ENCODE assay signal across 8 cellular contexts in the genomic region with DNA sequence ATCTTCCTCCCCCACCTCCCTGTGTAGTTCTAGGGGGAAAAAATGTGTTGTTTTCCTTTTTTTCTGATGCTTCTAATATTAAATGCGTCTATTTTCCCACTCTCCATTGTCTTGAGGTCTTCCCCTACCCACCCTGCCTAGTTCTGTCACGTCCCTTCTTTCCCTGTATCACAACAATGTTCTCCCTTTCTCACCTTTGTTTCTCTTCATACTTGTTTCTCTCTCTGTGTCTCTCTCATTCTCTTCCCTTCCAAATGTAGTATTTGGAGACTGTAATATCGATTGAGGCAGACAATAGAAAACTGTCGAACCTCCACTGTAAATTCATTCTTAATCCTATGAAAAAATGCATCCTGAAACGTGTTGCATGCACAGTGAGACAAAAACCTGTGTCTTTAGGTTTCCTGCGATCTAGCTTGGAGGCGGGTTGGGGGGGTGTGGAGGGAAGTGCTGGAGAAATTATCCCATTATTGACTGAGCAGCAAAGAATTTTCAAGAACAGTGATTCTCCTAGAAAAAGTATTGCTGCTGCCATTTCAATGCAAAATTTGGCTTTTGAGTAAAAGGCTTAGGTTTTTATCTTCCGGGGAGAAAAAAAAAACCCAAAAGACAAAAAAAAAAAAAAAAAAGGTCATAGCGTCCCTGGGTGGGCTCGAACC. TPM values are rescaled to one million over a fixed set of nuclear protein-coding genes. Genes with fewer than 3 reads are reported as not detected.
A peak's percentile ranks its signal among the peaks of the same experiment; 100 is the strongest.
DNase-seq lines count a peak whose midpoint lies in the region; ATAC-seq lines count a peak whose summit lies in the region.

No MANE protein-coding gene starts in this region.

- H3K27me3 Mint-ChIP-seq in activated naive CD4-positive, alpha-beta T cell treated with anti-CD3 and anti-CD28 coated beads for 36 hours (ENCODE audit: low read depth): peaks cover 33% of the 10 kb centered on the region

- no peak for ATAC-seq in GM21423 (IDR thresholded peaks at IDR 0.05; ENCODE audit: unreplicated experiment)

- no peak overlapping the region for H4K12ac ChIP-seq in trophoblast cell (ENCODE audit: low read depth, low read length)

- H3K27ac Mint-ChIP-seq in activated naive CD4-positive, alpha-beta T cell treated with anti-CD3 and anti-CD28 coated beads for 36 hours: peak overlapping the region; percentile 95

- CTCF ChIA-PET in activated naive CD4-positive, alpha-beta T cell treated with anti-CD3 and anti-CD28 coated beads for 36 hours (lab: Charles Lee): interaction anchor here (1.1 to 2.5 kb wide), 3 partner anchors 20 to 192 kb away, joined by 4 to 9 read pairs (median 6); a partner anchor contains a TSS

- H4K8ac ChIP-seq in trophoblast cell (ENCODE audit: low read depth, low read length): no peak overlapping the region

- no peak overlapping the region for H2BK5ac ChIP-seq in trophoblast cell (ENCODE audit: low read depth, low read length, poor library complexity)

- peaks cover 52% of the 10 kb centered on the region for H3K4me1 Mint-ChIP-seq in activated naive CD4-positive, alpha-beta T cell treated with anti-CD3 and anti-CD28 coated beads for 36 hours (ENCODE audit: low read depth)

- H4K91ac ChIP-seq in trophoblast cell (ENCODE audit: low read depth, low read length): no peak overlapping the region

- H3K79me2 ChIP-seq in trophoblast cell (ENCODE audit: control insufficient read depth, insufficient read depth, low read length, poor library complexity): peaks cover 32% of the 10 kb centered on the region

- H3K4me1 ChIP-seq in NT2/D1 (ENCODE audit: insufficient read depth, insufficient read length) (peaks cover 8% of the 10 kb centered on the region), duodenal mucosa (ENCODE audit: control insufficient read depth in 1 of 2, insufficient read depth in 2 of 2, low read length in 2 of 2) (peaks cover 46 to 59% of the 10 kb centered on the region in 2 donors), trophoblast cell (ENCODE audit: control insufficient read depth in 1 of 2, insufficient read depth in 2 of 2, low read length in 2 of 2) (peaks cover 12 to 19% of the 10 kb centered on the region in 2 experiments)

- peak overlapping the region; percentile 84 for H3K4me3 ChIP-seq in NT2/D1 (ENCODE audit: insufficient read length, low read depth)
- peak overlapping the region; percentile 83 to 99 for H3K4me3 ChIP-seq in duodenal mucosa (ENCODE audit: low read depth in 1 of 2, low read length in 2 of 2)
- no peak overlapping the region for H3K4me3 ChIP-seq in trophoblast cell (ENCODE audit: low read depth, low read length)

- H3K4ac ChIP-seq in trophoblast cell (ENCODE audit: low read depth, low read length): no peak overlapping the region

- H3K4me2 ChIP-seq in trophoblast cell (ENCODE audit: low read length): peak overlapping the region; percentile 89

- DNase-seq in activated naive CD4-positive, alpha-beta T cell treated with anti-CD3 and anti-CD28 coated beads for 36 hours: no peak
- no peak for DNase-seq in activated naive CD4-positive, alpha-beta T cell (lab: John Stamatoyannopoulos, UW)
- DNase-seq in NT2/D1 (ENCODE audit: low read depth, low spot score) (no peak), trophoblast cell (no peak), T1000 (lab: John Stamatoyannopoulos, UW) (no peak)
- DNase-seq in effector CD4-positive, alpha-beta T cell: no peak

- H3K27me3 ChIP-seq in NT2/D1 (ENCODE audit: insufficient read depth, insufficient read length): peaks cover 17% of the 10 kb centered on the region
- H3K27me3 ChIP-seq in duodenal mucosa (ENCODE audit: control insufficient read depth in 1 of 2, insufficient read depth in 2 of 2, low read length in 2 of 2): peaks cover 3 to 7% of the 10 kb centered on the region in 2 donors
- H3K27me3 ChIP-seq in trophoblast cell (ENCODE audit: insufficient read depth, low read length): no peaks in the 10 kb centered on the region

- H2AFZ ChIP-seq in trophoblast cell (ENCODE audit: insufficient read depth, low read length, poor library complexity): no peak overlapping the region

- intact Hi-C loops in activated naive CD4-positive, alpha-beta T cell treated with anti-CD3 and anti-CD28 coated beads for 36 hours (cut with micrococcal nuclease): loop anchor here (1.0 to 5.0 kb wide), 3 partner anchors 144 to 216 kb away; a partner anchor contains a TSS

- H3K9ac ChIP-seq in NT2/D1 (ENCODE audit: insufficient read length, low read depth) (peak overlapping the region; percentile 98), duodenal mucosa (ENCODE audit: low read depth in 1 of 2, low read length in 2 of 2) (peak overlapping the region in 1 of 2 donors; percentile 39), trophoblast cell (ENCODE audit: low read length) (no peak overlapping the region)

- H3K4me3 Mint-ChIP-seq in activated naive CD4-positive, alpha-beta T cell treated with anti-CD3 and anti-CD28 coated beads for 36 hours: peak overlapping the region; percentile 91

- H3K9me3 ChIP-seq in NT2/D1 (ENCODE audit: insufficient read depth, low read length) (no peaks in the 10 kb centered on the region), duodenal mucosa (ENCODE audit: control insufficient read depth in 1 of 2, low read length in 2 of 2) (no peaks in the 10 kb centered on the region), trophoblast cell (ENCODE audit: insufficient read depth, low read depth, low read length) (no peaks in the 10 kb centered on the region)

- H2AK5ac ChIP-seq in trophoblast cell (ENCODE audit: low read length): no peak overlapping the region

- no CpG with 5 or more reads among the region's 10 CpGs for WGBS in trophoblast cell (ENCODE audit: extremely low coverage, insufficient coverage, insufficient read length)

- H3K36me3 Mint-ChIP-seq in activated naive CD4-positive, alpha-beta T cell treated with anti-CD3 and anti-CD28 coated beads for 36 hours (ENCODE audit: low read depth): peaks cover 26% of the 10 kb centered on the region

- H2BK12ac ChIP-seq in trophoblast cell (ENCODE audit: low read length): no peak overlapping the region

- H3K14ac ChIP-seq in trophoblast cell (ENCODE audit: low read length): no peak overlapping the region

- no peak overlapping the region for H3K23ac ChIP-seq in trophoblast cell (ENCODE audit: low read length)

- no peak overlapping the region for H3K27ac ChIP-seq in duodenal mucosa (ENCODE audit: low read depth, low read length)
- H3K27ac ChIP-seq in trophoblast cell (ENCODE audit: low read depth, low read length): no peak overlapping the region

- no peaks in the 10 kb centered on the region for H3K9me3 Mint-ChIP-seq in activated naive CD4-positive, alpha-beta T cell treated with anti-CD3 and anti-CD28 coated beads for 36 hours

- no peak overlapping the region for H2BK120ac ChIP-seq in trophoblast cell (ENCODE audit: insufficient read depth, low read length, poor library complexity)

- no peak overlapping the region for H3K18ac ChIP-seq in trophoblast cell (ENCODE audit: low read length)

- H3K36me3 ChIP-seq in NT2/D1 (ENCODE audit: insufficient read depth, insufficient read length, low read length) (peaks cover 33% of the 10 kb centered on the region), duodenal mucosa (ENCODE audit: control insufficient read depth in 1 of 2, insufficient read depth in 2 of 2, low read length in 2 of 2) (peaks cover 7 to 17% of the 10 kb centered on the region in 2 donors), trophoblast cell (ENCODE audit: control insufficient read depth in 1 of 2, insufficient read depth in 2 of 2, low read length in 2 of 2) (peaks cover 17 to 20% of the 10 kb centered on the region in 2 experiments)

- peaks cover 30% of the 10 kb centered on the region for H3K79me1 ChIP-seq in trophoblast cell (ENCODE audit: low read length)

RNA-seq across cellular contexts. Expression of a gene that starts 1.3 kb away (rescaled TPM):
- 100 to 1,000 TPM; 368 to 369 TPM for total RNA-seq in activated naive CD4-positive, alpha-beta T cell treated with anti-CD3 and anti-CD28 coated beads for 36 hours
- polyA plus RNA-seq in trophoblast cell (2013): 299 and 301 TPM in 2 replicates

RNA-seq across cellular contexts. Expression of a gene that starts 3.1 kb away (rescaled TPM):
- 1 to 10 TPM; 1.2 TPM for total RNA-seq in activated naive CD4-positive, alpha-beta T cell treated with anti-CD3 and anti-CD28 coated beads for 36 hours
- polyA plus RNA-seq in trophoblast cell (2013): 42.2 and 42.5 TPM in 2 replicates

RNA-seq across cellular contexts. Expression of a gene that starts 21.1 kb away (rescaled TPM):
- total RNA-seq in activated naive CD4-positive, alpha-beta T cell treated with anti-CD3 and anti-CD28 coated beads for 36 hours: 10 to 100 TPM; 35.1 to 35.8 TPM
- 7.1 and 7.8 TPM in 2 replicates for polyA plus RNA-seq in trophoblast cell (2013)

RNA-seq across cellular contexts. Expression of a gene that starts 46.2 kb away (rescaled TPM):
- total RNA-seq in activated naive CD4-positive, alpha-beta T cell treated with anti-CD3 and anti-CD28 coated beads for 36 hours: 100 to 1,000 TPM; 170 to 177 TPM
- polyA plus RNA-seq in trophoblast cell (2013): 15.3 and 16.2 TPM in 2 replicates

RNA-seq across cellular contexts. Expression of a gene that starts 48.1 kb away (rescaled TPM):
- total RNA-seq in activated naive CD4-positive, alpha-beta T cell treated with anti-CD3 and anti-CD28 coated beads for 36 hours: 10 to 100 TPM; 30.1 to 33.4 TPM
- polyA plus RNA-seq in trophoblast cell (2013): 22.1 and 25.2 TPM in 2 replicates
